In the genomic region with DNA sequence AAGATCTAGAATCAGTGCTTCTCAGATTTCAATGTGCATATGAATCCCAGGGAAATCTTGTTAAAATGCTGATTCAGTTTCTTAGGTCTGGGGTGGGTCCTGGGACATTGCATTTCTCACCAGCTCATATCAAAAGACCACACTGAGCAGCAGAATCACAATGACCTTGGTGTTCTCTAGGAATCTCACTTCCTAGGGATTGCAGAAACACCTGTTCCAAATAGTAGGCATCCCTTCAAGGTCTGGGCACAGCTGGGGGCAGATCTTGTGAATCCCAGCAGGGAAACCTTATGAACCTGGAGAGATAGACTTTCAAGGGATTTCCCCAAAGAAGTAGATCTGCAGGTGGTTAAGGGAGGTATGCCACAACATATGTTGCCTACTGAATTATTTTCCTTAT, we compare ENCODE assay signal across 29 cellular contexts.
"Had no signal": no experiment of that assay in that cellular context is flagged by ENCODE, and none has a peak within 500 bp of the region (broad histone marks: within the 10 kb centered on the region; RNA-seq: fewer than 3 reads in every experiment).

No MANE protein-coding gene starts in this region.

- H3K27ac Mint-ChIP-seq: activated B cell treated with CpG ODN at 0.5 μM for 24 hours; activated CD8-positive, alpha-beta T cell treated with anti-CD3 and anti-CD28 coated beads for 36 hours; activated naive CD8-positive, alpha-beta T cell; activated T-helper 17 cell treated with anti-CD3 and anti-CD28 coated beads, Interleukin-2, amount 50 U/mL, for 72 hours; dendritic cell treated with granulocyte-macrophage colony-stimulating factor and Interleukin-4, amounts not matched to agents 40 ng/mL and 50 ng/mL, for 4 days; endodermal cell; T-helper 17 cell had no signal

- H3K4me3 Mint-ChIP-seq: activated B cell treated with CpG ODN at 0.5 μM for 24 hours; activated CD8-positive, alpha-beta T cell treated with anti-CD3 and anti-CD28 coated beads for 36 hours; activated naive CD8-positive, alpha-beta T cell; activated T-cell treated with anti-CD3 and anti-CD28 coated beads, Interleukin-2, amount 50 U/mL, for 4 hours; activated T-helper 17 cell treated with anti-CD3 and anti-CD28 coated beads, Interleukin-2, amount 50 U/mL, for 72 hours; central memory CD8-positive, alpha-beta T cell; dendritic cell treated with granulocyte-macrophage colony-stimulating factor and Interleukin-4, amounts not matched to agents 40 ng/mL and 50 ng/mL, for 4 days; endodermal cell; T-helper 17 cell had no signal

- H3K36me3 Mint-ChIP-seq: activated naive CD8-positive, alpha-beta T cell had no signal

- H3K27ac ChIP-seq: brain microvascular endothelial cell, coronary artery had no signal

- H3K9me3 Mint-ChIP-seq: activated B cell treated with CpG ODN at 0.5 μM for 24 hours; activated CD8-positive, alpha-beta T cell treated with anti-CD3 and anti-CD28 coated beads for 36 hours; activated T-cell treated with anti-CD3 and anti-CD28 coated beads, Interleukin-2, amount 50 U/mL, for 4 hours; activated T-helper 17 cell treated with anti-CD3 and anti-CD28 coated beads, Interleukin-2, amount 50 U/mL, for 72 hours; central memory CD8-positive, alpha-beta T cell; dendritic cell treated with granulocyte-macrophage colony-stimulating factor and Interleukin-4, amounts not matched to agents 40 ng/mL and 50 ng/mL, for 4 days; endodermal cell had no signal

- ATAC-seq: activated CD4-positive, CD25-positive, alpha-beta regulatory T cell treated with anti-CD3 and anti-CD28 coated beads, Interleukin-2, amount 50 U/mL, for 24 hours; activated CD8-positive, alpha-beta T cell treated with anti-CD3 and anti-CD28 coated beads for 36 hours; activated T-cell treated with anti-CD3 and anti-CD28 coated beads, Interleukin-2, amount 50 U/mL, for 4 hours; activated T-helper 17 cell treated with anti-CD3 and anti-CD28 coated beads, Interleukin-2, amount 50 U/mL, for 72 hours; esophagus mucosa; T-helper 17 cell had no signal

- DNase-seq: activated B cell treated with CpG ODN at 0.5 μM for 24 hours; activated CD4-positive, alpha-beta T cell treated with anti-CD3 and anti-CD28 coated beads for 48 hours; activated CD4-positive, alpha-beta T cell treated with anti-CD3 and anti-CD28 coated beads, Interleukin-2, amount 50 U/mL, for 1 hour; activated CD4-positive, alpha-beta T cell treated with anti-CD3 and anti-CD28 coated beads, Interleukin-2, amount 50 U/mL, for 48 hours; activated CD8-positive, alpha-beta memory T cell treated with anti-CD3 and anti-CD28 coated beads for 24 hours; activated CD8-positive, alpha-beta T cell treated with anti-CD3 and anti-CD28 coated beads for 36 hours; activated effector memory CD4-positive, alpha-beta T cell treated with Interleukin-2 at 50 U/mL for 16 hours; activated gamma-delta T cell treated with Interleukin-2 at 50 U/mL for 16 hours; activated naive CD4-positive, alpha-beta T cell treated with anti-CD3 and anti-CD28 coated beads, Interleukin-2, amount 50 U/mL, for 16 hours; activated naive CD4-positive, alpha-beta T cell treated with Interleukin-2 at 50 U/mL for 16 hours; activated T-cell treated with anti-CD3 and anti-CD28 coated beads, Interleukin-2, amount 50 U/mL, for 4 hours; amniotic stem cell; brain microvascular endothelial cell; effector memory CD4-positive, alpha-beta T cell; endodermal cell; foreskin fibroblast; head of caudate nucleus; T-helper 17 cell had no signal

- H3K27me3 Mint-ChIP-seq: activated B cell treated with CpG ODN at 0.5 μM for 24 hours had no signal

- H3K27me3 ChIP-seq: brain microvascular endothelial cell, dorsolateral prefrontal cortex had no signal

- H3K36me3 ChIP-seq: brain microvascular endothelial cell had no signal

- H3K4me1 Mint-ChIP-seq: activated B cell treated with CpG ODN at 0.5 μM for 24 hours; activated T-helper 17 cell treated with anti-CD3 and anti-CD28 coated beads, Interleukin-2, amount 50 U/mL, for 72 hours; central memory CD8-positive, alpha-beta T cell had no signal

- H3K4me3 ChIP-seq: coronary artery, dorsolateral prefrontal cortex had no signal

- FAIRE-seq: astrocyte, bronchial epithelial cell, frontal cortex had no signal
